Comparison of ENCODE assay signal across 1 cellular context in genomic region chr11:3933165-3933628, GRCh38.
TF ChIP-seq lines count a peak whose summit lies in the region.

No MANE protein-coding gene starts in this region.

TF ChIP-seq in HepG2, 621 proteins besides CTCF, POLR2A, EP300 and RAD21 (continued from another document and continues in another):
- TF ChIP-seq HHEX (CRISPR knock-in tag; IDR thresholded peaks at IDR 0.05) (no peak), MYC (CRISPR knock-in tag; IDR thresholded peaks at IDR 0.05; ENCODE audit: borderline replicate concordance) (peak; percentile 35; the same call in 1 of the 2 replicates), GTF2F1 (IDR thresholded peaks at IDR 0.05; ENCODE audit: low read length) (no peak), HDAC1 (CRISPR knock-in tag; IDR thresholded peaks at IDR 0.05) (no peak; the same call in 1 of the 2 replicates), ZNF776 (CRISPR knock-in tag; IDR thresholded peaks at IDR 0.05) (no peak), SNAPC2 (CRISPR knock-in tag; IDR thresholded peaks at IDR 0.05) (no peak), ZBTB10 (CRISPR knock-in tag; IDR thresholded peaks at IDR 0.05; ENCODE audit: borderline replicate concordance) (no peak), PRDM4 (CRISPR knock-in tag; IDR thresholded peaks at IDR 0.05; ENCODE audit: borderline replicate concordance) (no peak), SOX6 (IDR thresholded peaks at IDR 0.05) (no peak), SOX6 (CRISPR knock-in tag; IDR thresholded peaks at IDR 0.05) (peak; percentile 86), SKIL (CRISPR knock-in tag; IDR thresholded peaks at IDR 0.05; ENCODE audit: borderline replicate concordance) (no peak), ZNF710 (CRISPR knock-in tag; IDR thresholded peaks at IDR 0.05; ENCODE audit: borderline replicate concordance) (peak; percentile 63; the same call in 1 of the 2 replicates), TRAFD1 (CRISPR knock-in tag; IDR thresholded peaks at IDR 0.05; ENCODE audit: borderline replicate concordance) (no peak), ZNF746 (CRISPR knock-in tag; IDR thresholded peaks at IDR 0.05) (no peak), MED8 (CRISPR knock-in tag; IDR thresholded peaks at IDR 0.05; ENCODE audit: insufficient replicate concordance) (no peak), CREB3 (CRISPR knock-in tag; IDR thresholded peaks at IDR 0.05) (no peak), HIVEP1 (CRISPR knock-in tag; IDR thresholded peaks at IDR 0.05) (no peak), ZBTB21 (CRISPR knock-in tag; IDR thresholded peaks at IDR 0.05) (no peak), ZNF749 (CRISPR knock-in tag; IDR thresholded peaks at IDR 0.05; ENCODE audit: borderline replicate concordance) (no peak), GATA4 (IDR thresholded peaks at IDR 0.05; ENCODE audit: borderline replicate concordance, low read depth) (no peak), ZNF550 (CRISPR knock-in tag; IDR thresholded peaks at IDR 0.05; ENCODE audit: borderline replicate concordance) (no peak), ZNF558 (CRISPR knock-in tag; IDR thresholded peaks at IDR 0.05; ENCODE audit: borderline replicate concordance) (no peak), NCOA2 (CRISPR knock-in tag; IDR thresholded peaks at IDR 0.05) (peak; percentile 63), ZNF101 (CRISPR knock-in tag; IDR thresholded peaks at IDR 0.05; ENCODE audit: borderline replicate concordance, low read depth) (no peak), SALL1 (CRISPR knock-in tag; IDR thresholded peaks at IDR 0.05) (peak; percentile 49; the same call in 1 of the 2 replicates), ARID3A (IDR thresholded peaks at IDR 0.05; ENCODE audit: low read depth, low read length) (peak; percentile 53; the same call in 1 of the 2 replicates), CHCHD3 (CRISPR knock-in tag; IDR thresholded peaks at IDR 0.05) (no peak), HDAC6 (IDR thresholded peaks at IDR 0.05; ENCODE audit: low read depth, low read length) (no peak), NFAT5 (CRISPR knock-in tag; IDR thresholded peaks at IDR 0.05) (no peak), ZFP41 (CRISPR knock-in tag; IDR thresholded peaks at IDR 0.05; ENCODE audit: borderline replicate concordance) (no peak), NR0B2 (CRISPR knock-in tag; IDR thresholded peaks at IDR 0.05) (no peak), ZNF501 (CRISPR knock-in tag; IDR thresholded peaks at IDR 0.05) (peak; percentile 38; the same call in 1 of the 2 replicates), ZNF574 (CRISPR knock-in tag; IDR thresholded peaks at IDR 0.05) (no peak; the same call in 1 of the 2 replicates), ISX (CRISPR knock-in tag; conservative IDR thresholded peaks at IDR 0.05) (no peak), ZNF367 (CRISPR knock-in tag; IDR thresholded peaks at IDR 0.05; ENCODE audit: borderline replicate concordance) (no peak)
